ENCODE assay signal across 19 cellular contexts in genomic region chr16:89294486-89294885, GRCh38.
DNase-seq lines count a peak whose midpoint lies in the region; ATAC-seq, FAIRE-seq and TF ChIP-seq lines count a peak whose summit lies in the region.
"Had no signal": no experiment of that assay in that cellular context is flagged by ENCODE, and none has a peak within 500 bp of the region (broad histone marks: within the 10 kb centered on the region; RNA-seq: fewer than 3 reads in every experiment).

No MANE protein-coding gene starts in this region.

- H3K27ac Mint-ChIP-seq in stimulated activated naive CD8-positive, alpha-beta T cell treated with anti-CD3 and anti-CD28 coated beads, Interleukin-15, amount 100 ng/mL, for 72 hours, result peak overlapping the region; percentile 62 to 82

- no peaks in the 10 kb centered on the region for H3K36me3 ChIP-seq in kidney (ENCODE audit: control insufficient read depth in 1 of 2, insufficient read depth in 2 of 2, low read length in 2 of 2)
- H3K36me3 ChIP-seq: breast epithelium had no signal

- FAIRE-seq in kidney (lab: Jason Lieb, UNC), result no peak
- FAIRE-seq: D721Med, keratinocyte had no signal

- peaks cover 67% of the 10 kb centered on the region for H3K4me1 Mint-ChIP-seq in stimulated activated naive CD8-positive, alpha-beta T cell treated with anti-CD3 and anti-CD28 coated beads, Interleukin-15, amount 100 ng/mL, for 72 hours

- H3K9me3 ChIP-seq in kidney (ENCODE audit: control insufficient read depth in 1 of 2, low read length in 2 of 2), result no peaks in the 10 kb centered on the region
- H3K9me3 ChIP-seq: breast epithelium, heart left ventricle, testis had no signal

- no peaks in the 10 kb centered on the region for H3K9me3 Mint-ChIP-seq in stimulated activated naive CD8-positive, alpha-beta T cell treated with anti-CD3 and anti-CD28 coated beads, Interleukin-15, amount 100 ng/mL, for 72 hours
- H3K9me3 Mint-ChIP-seq: T-cell had no signal

- H3K27ac ChIP-seq in RWPE1, result peak overlapping the region; percentile 48
- H3K27ac ChIP-seq in kidney (ENCODE audit: low read depth in 2 of 2, low read length in 2 of 2), result no peak overlapping the region
- H3K27ac ChIP-seq: breast epithelium had no signal

- H3K27me3 Mint-ChIP-seq in stimulated activated naive CD8-positive, alpha-beta T cell treated with anti-CD3 and anti-CD28 coated beads, Interleukin-15, amount 100 ng/mL, for 72 hours, result no peaks in the 10 kb centered on the region
- H3K27me3 Mint-ChIP-seq: T-cell had no signal

- CTCF ChIA-PET in RWPE1 (lab: Yijun Ruan, JAX), result interaction anchor here (0.6 to 0.7 kb wide), 2 partner anchors 19 to 252 kb away, joined by 3 to 5 read pairs; no protein-coding TSS in a partner anchor

- intact Hi-C loops in left ventricle myocardium superior (cut with micrococcal nuclease) (no loop called here), left cardiac atrium (cut with DNase I) (loop anchor here in 1 of 2 donors (5.0 kb wide), 1 partner anchor 42 kb away; no protein-coding TSS in a partner anchor), kidney (cut with DNase I) (no loop called here)

- ATAC-seq in left ventricle myocardium superior (no peak), left cardiac atrium (no peak), GM21423 (IDR thresholded peaks at IDR 0.05; ENCODE audit: unreplicated experiment) (no peak)
- ATAC-seq in stimulated activated naive CD8-positive, alpha-beta T cell treated with anti-CD3 and anti-CD28 coated beads, Interleukin-15, amount 100 ng/mL, for 72 hours, result no peak
- ATAC-seq: heart left ventricle, T-cell had no signal

- H3K9ac ChIP-seq in kidney (ENCODE audit: low read length in 2 of 2), result no peak overlapping the region

- POLR2A ChIA-PET in RWPE1 (lab: Yijun Ruan, JAX; ENCODE audit: low non-redundant PET), result no interaction called here

- H3K4me1 ChIP-seq in kidney (ENCODE audit: control insufficient read depth in 1 of 2, insufficient read depth in 1 of 2, low read depth in 1 of 2, low read length in 2 of 2), result no peaks in the 10 kb centered on the region

- peak; percentile 26 for DNase-seq in left ventricle myocardium superior
- DNase-seq in left cardiac atrium, result no peak
- no peak for DNase-seq in RWPE1 (ENCODE audit: low spot score)
- peak; percentile 59 for DNase-seq in kidney
- DNase-seq in stimulated activated naive CD8-positive, alpha-beta T cell treated with anti-CD3 and anti-CD28 coated beads, Interleukin-15, amount 100 ng/mL, for 72 hours, result no peak
- no peak for DNase-seq in NCI-H446 treated with DMSO at 0.1 percent for 48 hours (lab: John Stamatoyannopoulos, UW)
- DNase-seq in cerebellum (ENCODE audit: low spot score), result no peak
- DNase-seq: activated CD8-positive, alpha-beta memory T cell treated with anti-CD3 and anti-CD28 coated beads, Interleukin-2, amount 50 U/mL, for 48 hours; midbrain; NCI-H1930; SHP77; stimulated activated CD4-positive, alpha-beta T cell treated with anti-CD3 and anti-CD28 coated beads, Interleukin-2, amount 100 ng/mL, for 48 hours; T-cell; testis had no signal

- no peak overlapping the region for H3K4me3 ChIP-seq in kidney (ENCODE audit: low read length in 2 of 2)
- H3K4me3 ChIP-seq: breast epithelium, heart left ventricle, testis had no signal

- no peak for TF ChIP-seq CTCF in RWPE1 (conservative IDR thresholded peaks at IDR 0.05; ENCODE audit: low read depth)
- no peak for TF ChIP-seq CTCF in kidney (IDR thresholded peaks at IDR 0.05; ENCODE audit: borderline replicate concordance, extremely low read depth, insufficient read depth)

- no peak overlapping the region for H3K4me3 Mint-ChIP-seq in stimulated activated naive CD8-positive, alpha-beta T cell treated with anti-CD3 and anti-CD28 coated beads, Interleukin-15, amount 100 ng/mL, for 72 hours
- H3K4me3 Mint-ChIP-seq: T-cell had no signal

Comparison
In these comparisons a context has a peak if more than half of its experiments do, and no peak if none do; other contexts are left out.
1. DNase-seq: peak in left ventricle myocardium superior (single experiment) and kidney (single experiment); none in left cardiac atrium (single experiment), RWPE1 (single experiment), stimulated activated naive CD8-positive, alpha-beta T cell treated with anti-CD3 and anti-CD28 coated beads, Interleukin-15, amount 100 ng/mL, for 72 hours (0 of 2), NCI-H446 treated with DMSO at 0.1 percent for 48 hours (single experiment) and cerebellum (single experiment).